ENCODE assay signal across 2 cellular contexts in the genomic region with DNA sequence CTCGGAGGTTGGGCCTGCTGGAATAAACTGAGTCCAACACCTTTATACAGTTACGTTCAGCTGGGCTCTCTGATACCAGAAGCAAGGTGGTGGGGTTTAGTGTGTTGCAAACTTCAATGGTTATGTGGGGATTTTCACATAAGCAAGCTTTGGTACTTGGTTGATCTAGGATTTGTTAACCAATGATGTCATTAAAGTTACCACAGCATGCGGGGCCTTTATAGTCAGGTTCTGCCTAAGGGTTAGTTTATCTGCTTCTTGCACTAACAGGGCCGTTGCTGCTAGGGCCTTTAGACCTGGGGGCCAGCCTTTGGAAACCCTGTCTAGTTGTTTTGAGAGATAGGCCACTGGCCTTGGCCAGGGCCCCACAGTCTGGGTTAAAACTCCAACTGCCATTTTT. TPM values are rescaled to one million over a fixed set of nuclear protein-coding genes. Genes with fewer than 3 reads are reported as not detected.
"Had no signal": no experiment of that assay in that cellular context is flagged by ENCODE, and none has a peak within 500 bp of the region (broad histone marks: within the 10 kb centered on the region; RNA-seq: fewer than 3 reads in every experiment).

No MANE protein-coding gene starts in this region.

RNA-seq across cellular contexts. Expression of gene SLC16A9, which starts 19.5 kb away (rescaled TPM):
- polyA plus RNA-seq: GM23248, IgD-negative memory B cell had no signal

RNA-seq across cellular contexts. Expression of gene MRLN, which starts 24.1 kb away (rescaled TPM):
- polyA plus RNA-seq: GM23248, IgD-negative memory B cell had no signal
